In genomic region chr5:125413861-125414260, GRCh38 we compare ENCODE assay signal across 25 cellular contexts.
DNase-seq lines count a peak whose midpoint lies in the region; TF ChIP-seq lines count a peak whose summit lies in the region.
"Had no signal": no experiment of that assay in that cellular context is flagged by ENCODE, and none has a peak within 500 bp of the region (broad histone marks: within the 10 kb centered on the region; RNA-seq: fewer than 3 reads in every experiment).

No MANE protein-coding gene starts in this region.

- H3F3A ChIP-seq in neural cell (ENCODE audit: insufficient read depth, low read length, poor library complexity, severe bottlenecking): peaks cover 3% of the 10 kb centered on the region

- no peaks in the 10 kb centered on the region for H3K9me3 ChIP-seq in WERI-Rb-1 (ENCODE audit: severe bottlenecking)
- H3K9me3 ChIP-seq in neural cell (ENCODE audit: low read length): no peaks in the 10 kb centered on the region
- H3K9me3 ChIP-seq in tibial artery: no peaks in the 10 kb centered on the region
- H3K9me3 ChIP-seq: heart left ventricle, SJCRH30, thoracic aorta had no signal

- H3K36me3 ChIP-seq in WERI-Rb-1: no peaks in the 10 kb centered on the region
- no peaks in the 10 kb centered on the region for H3K36me3 ChIP-seq in neural cell (ENCODE audit: insufficient read depth, low read length)
- no peaks in the 10 kb centered on the region for H3K36me3 ChIP-seq in tibial artery
- H3K36me3 ChIP-seq: heart left ventricle, SJCRH30, thoracic aorta had no signal

- H3K27ac ChIP-seq in WERI-Rb-1 (peak overlapping the region; percentile 86), neural cell (ENCODE audit: low read length) (peak overlapping the region; percentile 92), tibial artery (no peak overlapping the region)
- H3K27ac ChIP-seq: C4-2B, heart left ventricle, thoracic aorta had no signal

- H3K4me1 Mint-ChIP-seq in glutamatergic neuron (ENCODE audit: low read depth, unreplicated experiment): peaks cover 61% of the 10 kb centered on the region

- H3K4me3 ChIP-seq in WERI-Rb-1 (ENCODE audit: low read depth, low read length): no peak overlapping the region
- H3K4me3 ChIP-seq in neural cell (ENCODE audit: low read length): peak overlapping the region; percentile 51
- no peak overlapping the region for H3K4me3 ChIP-seq in tibial artery
- H3K4me3 ChIP-seq: K562 had no signal

- H4K20me1 ChIP-seq in neural cell (ENCODE audit: insufficient read depth): no peaks in the 10 kb centered on the region

- DNase-seq in Caki2 (ENCODE audit: low read depth) (peak; percentile 38), WERI-Rb-1 (peak; percentile 11), glutamatergic neuron (no peak), NOMO-1 treated with DMSO at 0.1 percent for 48 hours (lab: John Stamatoyannopoulos, UW; ENCODE audit: unreplicated experiment) (no peak), tibial artery (no peak), NCI-H2029 treated with DMSO at 0.1 percent for 48 hours (lab: John Stamatoyannopoulos, UW) (no peak)
- DNase-seq in activated naive CD4-positive, alpha-beta T cell treated with anti-CD3 and anti-CD28 coated beads, Interleukin-2, amount 50 U/mL, for 16 hours: no peak
- DNase-seq: ACHN; activated CD8-positive, alpha-beta memory T cell treated with anti-CD3 and anti-CD28 coated beads, Interleukin-2, amount 50 U/mL, for 48 hours; activated effector memory CD4-positive, alpha-beta T cell treated with Interleukin-2 at 50 U/mL for 16 hours; central memory CD4-positive, alpha-beta T cell; effector memory CD8-positive, alpha-beta T cell; heart left ventricle; immature natural killer cell; NCI-H2029; NCI-H510A treated with DMSO at 0.1 percent for 48 hours; PC-3; right cardiac atrium; T-helper 2 cell had no signal

- H3K27me3 ChIP-seq in WERI-Rb-1 (ENCODE audit: insufficient read depth, low read depth, severe bottlenecking) (no peaks in the 10 kb centered on the region), neural cell (ENCODE audit: insufficient read depth, low read depth, low read length) (no peaks in the 10 kb centered on the region), tibial artery (no peaks in the 10 kb centered on the region)
- H3K27me3 ChIP-seq: heart left ventricle, SJCRH30 had no signal

- intact Hi-C loops in tibial artery (cut with DNase I; ENCODE audit: low total_unique reads): no loop called here

- H3K4me1 ChIP-seq in tibial artery: peaks cover 0 to 46% (median 27%) of the 10 kb centered on the region in 4 donors

- H3K27me3 Mint-ChIP-seq in glutamatergic neuron (ENCODE audit: unreplicated experiment): peaks cover 9% of the 10 kb centered on the region
- H3K27me3 Mint-ChIP-seq: effector memory CD8-positive, alpha-beta T cell; memory B cell had no signal

- peak overlapping the region; percentile 94 for H3K27ac Mint-ChIP-seq in glutamatergic neuron (ENCODE audit: unreplicated experiment)
- H3K27ac Mint-ChIP-seq: effector memory CD8-positive, alpha-beta T cell; immature natural killer cell; memory B cell had no signal

- no peak for TF ChIP-seq EP300 in neural cell (conservative IDR thresholded peaks at IDR 0.05; ENCODE audit: poor library complexity, severe bottlenecking)

- H3K79me2 ChIP-seq in neural cell (replicated peaks; ENCODE audit: insufficient read depth, low read length): no peaks in the 10 kb centered on the region

- H3K9ac ChIP-seq in neural cell (ENCODE audit: low read length): peak overlapping the region; percentile 62

- H3K9me2 ChIP-seq in neural cell (ENCODE audit: insufficient read depth, low read length): no peaks in the 10 kb centered on the region

- peak overlapping the region; percentile 62 for H3K4me2 ChIP-seq in neural cell (ENCODE audit: low read length)

- no peak overlapping the region for H2AFZ ChIP-seq in neural cell (ENCODE audit: low read depth, low read length)

- in situ Hi-C loops in Caki2 (cut with HindIII; ENCODE audit: low pct_unique_long_range_greater_than_20kb, low sequenced_read_pairs): no loop called here

- no peaks in the 10 kb centered on the region for H3K36me3 Mint-ChIP-seq in glutamatergic neuron (ENCODE audit: unreplicated experiment)
- H3K36me3 Mint-ChIP-seq: immature natural killer cell, memory B cell had no signal

- TF ChIP-seq RAD21 in neural cell (conservative IDR thresholded peaks at IDR 0.05): no peak

- no peak overlapping the region for H3K4me3 Mint-ChIP-seq in glutamatergic neuron (ENCODE audit: unreplicated experiment)
- H3K4me3 Mint-ChIP-seq: effector memory CD8-positive, alpha-beta T cell; immature natural killer cell; memory B cell had no signal

- H3K9me3 Mint-ChIP-seq in glutamatergic neuron (ENCODE audit: unreplicated experiment): peaks cover 14% of the 10 kb centered on the region
- H3K9me3 Mint-ChIP-seq: immature natural killer cell, memory B cell had no signal

- no peak for TF ChIP-seq CTCF in WERI-Rb-1 (IDR thresholded peaks at IDR 0.05; ENCODE audit: low read depth, low read length)
- TF ChIP-seq CTCF in glutamatergic neuron (IDR thresholded peaks at IDR 0.05; ENCODE audit: partially characterized antibody, unreplicated experiment): no peak
- no peak for TF ChIP-seq CTCF in neural cell (IDR thresholded peaks at IDR 0.05; ENCODE audit: poor library complexity, severe bottlenecking)
- TF ChIP-seq CTCF in tibial artery (IDR thresholded peaks at IDR 0.05): no peak

TF ChIP-seq in neural cell, 6 proteins besides CTCF, POLR2A, EP300 and RAD21:
- TF ChIP-seq SMC3 (conservative IDR thresholded peaks at IDR 0.05; ENCODE audit: poor library complexity) (no peak), REST (IDR thresholded peaks at IDR 0.05; ENCODE audit: borderline replicate concordance) (no peak), POLR2AphosphoS5 (IDR thresholded peaks at IDR 0.05) (no peak), TAF1 (IDR thresholded peaks at IDR 0.05; ENCODE audit: low read depth) (no peak), EZH2 (IDR thresholded peaks at IDR 0.05; ENCODE audit: borderline replicate concordance, insufficient read depth, low read length, poor library complexity, severe bottlenecking) (no peak), MXI1 (conservative IDR thresholded peaks at IDR 0.05; ENCODE audit: poor library complexity, severe bottlenecking) (no peak)
TF ChIP-seq in neural cell: peak in this region for 0.

Comparison
In these comparisons a context has a peak if more than half of its experiments do, and no peak if none do; other contexts are left out.
1. DNase-seq: peak in Caki2 (single experiment) and WERI-Rb-1 (single experiment); none in glutamatergic neuron (single experiment), activated naive CD4-positive, alpha-beta T cell treated with anti-CD3 and anti-CD28 coated beads, Interleukin-2, amount 50 U/mL, for 16 hours (single experiment), NOMO-1 treated with DMSO at 0.1 percent for 48 hours (single experiment), tibial artery (0 of 2) and NCI-H2029 treated with DMSO at 0.1 percent for 48 hours (single experiment).
2. H3K27ac ChIP-seq: peak in WERI-Rb-1 (single experiment) and neural cell (single experiment); none in tibial artery (0 of 2).